Comparison of ENCODE assay signal across 1 cellular context in genomic region chr10:613217-613616, GRCh38.
TF ChIP-seq lines count a peak whose summit lies in the region.

No MANE protein-coding gene starts in this region.

TF ChIP-seq in GM23338, 12 proteins besides CTCF, POLR2A, EP300 and RAD21 (continued from another document):
- TF ChIP-seq, protein P1, sequence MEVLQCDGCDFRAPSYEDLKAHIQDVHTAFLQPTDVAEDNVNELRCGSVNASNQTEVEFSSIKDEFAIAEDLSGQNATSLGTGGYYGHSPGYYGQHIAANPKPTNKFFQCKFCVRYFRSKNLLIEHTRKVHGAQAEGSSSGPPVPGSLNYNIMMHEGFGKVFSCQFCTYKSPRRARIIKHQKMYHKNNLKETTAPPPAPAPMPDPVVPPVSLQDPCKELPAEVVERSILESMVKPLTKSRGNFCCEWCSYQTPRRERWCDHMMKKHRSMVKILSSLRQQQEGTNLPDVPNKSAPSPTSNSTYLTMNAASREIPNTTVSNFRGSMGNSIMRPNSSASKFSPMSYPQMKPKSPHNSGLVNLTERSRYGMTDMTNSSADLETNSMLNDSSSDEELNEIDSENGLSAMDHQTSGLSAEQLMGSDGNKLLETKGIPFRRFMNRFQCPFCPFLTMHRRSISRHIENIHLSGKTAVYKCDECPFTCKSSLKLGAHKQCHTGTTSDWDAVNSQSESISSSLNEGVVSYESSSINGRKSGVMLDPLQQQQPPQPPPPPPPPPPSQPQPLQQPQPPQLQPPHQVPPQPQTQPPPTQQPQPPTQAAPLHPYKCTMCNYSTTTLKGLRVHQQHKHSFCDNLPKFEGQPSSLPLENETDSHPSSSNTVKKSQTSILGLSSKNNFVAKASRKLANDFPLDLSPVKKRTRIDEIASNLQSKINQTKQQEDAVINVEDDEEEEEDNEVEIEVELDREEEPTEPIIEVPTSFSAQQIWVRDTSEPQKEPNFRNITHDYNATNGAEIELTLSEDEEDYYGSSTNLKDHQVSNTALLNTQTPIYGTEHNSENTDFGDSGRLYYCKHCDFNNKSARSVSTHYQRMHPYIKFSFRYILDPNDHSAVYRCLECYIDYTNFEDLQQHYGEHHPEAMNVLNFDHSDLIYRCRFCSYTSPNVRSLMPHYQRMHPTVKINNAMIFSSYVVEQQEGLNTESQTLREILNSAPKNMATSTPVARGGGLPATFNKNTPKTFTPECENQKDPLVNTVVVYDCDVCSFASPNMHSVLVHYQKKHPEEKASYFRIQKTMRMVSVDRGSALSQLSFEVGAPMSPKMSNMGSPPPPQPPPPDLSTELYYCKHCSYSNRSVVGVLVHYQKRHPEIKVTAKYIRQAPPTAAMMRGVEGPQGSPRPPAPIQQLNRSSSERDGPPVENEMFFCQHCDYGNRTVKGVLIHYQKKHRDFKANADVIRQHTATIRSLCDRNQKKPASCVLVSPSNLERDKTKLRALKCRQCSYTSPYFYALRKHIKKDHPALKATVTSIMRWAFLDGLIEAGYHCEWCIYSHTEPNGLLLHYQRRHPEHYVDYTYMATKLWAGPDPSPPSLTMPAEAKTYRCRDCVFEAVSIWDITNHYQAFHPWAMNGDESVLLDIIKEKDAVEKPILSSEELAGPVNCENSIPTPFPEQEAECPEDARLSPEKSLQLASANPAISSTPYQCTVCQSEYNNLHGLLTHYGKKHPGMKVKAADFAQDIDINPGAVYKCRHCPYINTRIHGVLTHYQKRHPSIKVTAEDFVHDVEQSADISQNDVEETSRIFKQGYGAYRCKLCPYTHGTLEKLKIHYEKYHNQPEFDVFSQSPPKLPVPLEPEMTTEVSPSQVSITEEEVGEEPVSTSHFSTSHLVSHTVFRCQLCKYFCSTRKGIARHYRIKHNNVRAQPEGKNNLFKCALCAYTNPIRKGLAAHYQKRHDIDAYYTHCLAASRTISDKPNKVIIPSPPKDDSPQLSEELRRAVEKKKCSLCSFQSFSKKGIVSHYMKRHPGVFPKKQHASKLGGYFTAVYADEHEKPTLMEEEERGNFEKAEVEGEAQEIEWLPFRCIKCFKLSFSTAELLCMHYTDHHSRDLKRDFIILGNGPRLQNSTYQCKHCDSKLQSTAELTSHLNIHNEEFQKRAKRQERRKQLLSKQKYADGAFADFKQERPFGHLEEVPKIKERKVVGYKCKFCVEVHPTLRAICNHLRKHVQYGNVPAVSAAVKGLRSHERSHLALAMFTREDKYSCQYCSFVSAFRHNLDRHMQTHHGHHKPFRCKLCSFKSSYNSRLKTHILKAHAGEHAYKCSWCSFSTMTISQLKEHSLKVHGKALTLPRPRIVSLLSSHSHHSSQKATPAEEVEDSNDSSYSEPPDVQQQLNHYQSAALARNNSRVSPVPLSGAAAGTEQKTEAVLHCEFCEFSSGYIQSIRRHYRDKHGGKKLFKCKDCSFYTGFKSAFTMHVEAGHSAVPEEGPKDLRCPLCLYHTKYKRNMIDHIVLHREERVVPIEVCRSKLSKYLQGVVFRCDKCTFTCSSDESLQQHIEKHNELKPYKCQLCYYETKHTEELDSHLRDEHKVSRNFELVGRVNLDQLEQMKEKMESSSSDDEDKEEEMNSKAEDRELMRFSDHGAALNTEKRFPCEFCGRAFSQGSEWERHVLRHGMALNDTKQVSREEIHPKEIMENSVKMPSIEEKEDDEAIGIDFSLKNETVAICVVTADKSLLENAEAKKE (CRISPR knock-in tag; IDR thresholded peaks at IDR 0.05) = no peak
- no peak for TF ChIP-seq CREB1 (CRISPR knock-in tag; IDR thresholded peaks at IDR 0.05; ENCODE audit: low read depth)
- no peak for TF ChIP-seq ETS1 (IDR thresholded peaks at IDR 0.05)
- TF ChIP-seq NANOG (IDR thresholded peaks at IDR 0.05; ENCODE audit: borderline replicate concordance) = no peak
- TF ChIP-seq JUNB (IDR thresholded peaks at IDR 0.05; ENCODE audit: unreplicated experiment) = no peak
- no peak for TF ChIP-seq ZNF114 (CRISPR knock-in tag; IDR thresholded peaks at IDR 0.05)
- TF ChIP-seq ZNF331 (CRISPR knock-in tag; IDR thresholded peaks at IDR 0.05; ENCODE audit: low read depth) = no peak
